9 cellular contexts compared by ENCODE assay signal in genomic region chr22:38214248-38215056, GRCh38. TPM values are rescaled to one million over a fixed set of nuclear protein-coding genes. Genes with fewer than 3 reads are reported as not detected.
DNase-seq lines count a peak whose midpoint lies in the region; ATAC-seq and TF ChIP-seq lines count a peak whose summit lies in the region.
"Had no signal": no experiment of that assay in that cellular context is flagged by ENCODE, and none has a peak within 500 bp of the region (broad histone marks: within the 10 kb centered on the region; RNA-seq: fewer than 3 reads in every experiment).

No MANE protein-coding gene starts in this region.

- H3K4me1 ChIP-seq in Peyer's patch (peaks cover 4 to 30% (median 5%) of the 10 kb centered on the region in 4 donors), right cardiac atrium (ENCODE audit: control insufficient read depth, insufficient read depth, low read length) (peaks cover 7% of the 10 kb centered on the region), skeletal muscle satellite cell (ENCODE audit: control insufficient read depth, insufficient read depth, low read length) (peaks cover 34% of the 10 kb centered on the region)

- H3K9me3 Mint-ChIP-seq in activated naive CD8-positive, alpha-beta T cell (ENCODE audit: low read depth) = no peaks in the 10 kb centered on the region

- no peak overlapping the region for H3K27ac Mint-ChIP-seq in activated naive CD8-positive, alpha-beta T cell

- H3K9ac ChIP-seq in skeletal muscle satellite cell (ENCODE audit: low read depth, low read length) = no peak overlapping the region

- H3K9me3 ChIP-seq in Peyer's patch = no peaks in the 10 kb centered on the region
- H3K9me3 ChIP-seq in right cardiac atrium (ENCODE audit: control insufficient read depth, low read length) = no peaks in the 10 kb centered on the region
- no peaks in the 10 kb centered on the region for H3K9me3 ChIP-seq in skeletal muscle satellite cell (replicated peaks; ENCODE audit: low read length)
- H3K9me3 ChIP-seq: SJSA1 had no signal

- 33% methylated on average over 85 of the region's 85 CpGs for WGBS in right cardiac atrium

- TF ChIP-seq CTCF in Peyer's patch (IDR thresholded peaks at IDR 0.05) = peak in 4 of 6 experiments; percentile 5 to 29 (median 20)

- peak; percentile 69 to 73 for ATAC-seq in right cardiac atrium
- no peak for ATAC-seq in HG02623 (IDR thresholded peaks at IDR 0.05; ENCODE audit: unreplicated experiment)
- ATAC-seq in HG03378 (IDR thresholded peaks at IDR 0.05; ENCODE audit: unreplicated experiment) = no peak

- H3K4me1 Mint-ChIP-seq in activated naive CD8-positive, alpha-beta T cell (ENCODE audit: low read depth) = peaks cover 11% of the 10 kb centered on the region

- no peaks in the 10 kb centered on the region for H3K36me3 Mint-ChIP-seq in activated naive CD8-positive, alpha-beta T cell

- no peaks in the 10 kb centered on the region for H3K36me3 ChIP-seq in Peyer's patch
- H3K36me3 ChIP-seq in skeletal muscle satellite cell (ENCODE audit: insufficient read depth, low read length) = peaks cover 37% of the 10 kb centered on the region

- no peaks in the 10 kb centered on the region for H3K27me3 ChIP-seq in Peyer's patch
- H3K27me3 ChIP-seq in right cardiac atrium (ENCODE audit: control insufficient read depth, insufficient read depth) = no peaks in the 10 kb centered on the region
- no peaks in the 10 kb centered on the region for H3K27me3 ChIP-seq in skeletal muscle satellite cell (ENCODE audit: control insufficient read depth, insufficient read depth, low read length)
- H3K27me3 ChIP-seq: SJSA1 had no signal

- DNase-seq in Peyer's patch (peak; percentile 79 to 87 (median 81)), right cardiac atrium (peak; percentile 78 to 91 (median 89)), NCI-H82 treated with DMSO at 0.1 percent for 48 hours (lab: John Stamatoyannopoulos, UW; ENCODE audit: unreplicated experiment) (no peak)

- intact Hi-C loops in right cardiac atrium (cut with DNase I) = no loop called here

- no peaks in the 10 kb centered on the region for H3K27me3 Mint-ChIP-seq in activated naive CD8-positive, alpha-beta T cell

- H3K4me3 ChIP-seq in Peyer's patch (peak overlapping the region; percentile 28 to 41 (median 37)), right cardiac atrium (ENCODE audit: low read length) (no peak overlapping the region), skeletal muscle satellite cell (ENCODE audit: low read length) (peak overlapping the region; percentile 45)
- H3K4me3 ChIP-seq: SJSA1 had no signal

- H3K27ac ChIP-seq in Peyer's patch (peak overlapping the region in 3 of 4 donors; percentile 27 to 65 (median 27)), right cardiac atrium (ENCODE audit: low read length) (no peak overlapping the region)
- H3K27ac ChIP-seq: SJSA1 had no signal

- H3K4me3 Mint-ChIP-seq in activated naive CD8-positive, alpha-beta T cell = peak overlapping the region; percentile 40

- TF ChIP-seq POLR2A in GM15510 (IDR thresholded peaks at IDR 0.05; ENCODE audit: borderline replicate concordance, extremely low read depth, insufficient read length) (peak; percentile 45), Peyer's patch (IDR thresholded peaks at IDR 0.05) (no peak)

- peak overlapping the region; percentile 67 for H3K4me2 ChIP-seq in skeletal muscle satellite cell (ENCODE audit: low read length)

RNA-seq across cellular contexts. Expression of gene MAFF, which starts 12.7 kb away (rescaled TPM):
- 10 to 100 TPM in 2 of 4 donors, 1 to 10 TPM in 2; 5.1 to 14.2 (median 12.0) TPM for total RNA-seq in Peyer's patch
- 10 to 100 TPM in 1 of 4 donors, 1 to 10 TPM in 3; 4.8 to 13.7 (median 7.1) TPM for total RNA-seq in right cardiac atrium
- 20.5 TPM for polyA plus RNA-seq in right cardiac atrium
- 29.7 and 36.9 TPM in 2 replicates for total RNA-seq in skeletal muscle satellite cell (2012; rRNA removed)

RNA-seq across cellular contexts. Expression of gene PLA2G6, which starts 32.8 kb away (rescaled TPM):
- 100 to 1,000 TPM in 1 of 4 donors, 10 to 100 TPM in 3; 19.3 to 102 (median 60.6) TPM for total RNA-seq in Peyer's patch
- total RNA-seq in right cardiac atrium = 10 to 100 TPM; 16.0 to 25.2 (median 17.6) TPM
- 16.0 TPM for polyA plus RNA-seq in right cardiac atrium
- total RNA-seq in skeletal muscle satellite cell (2012; rRNA removed) = 4.8 and 8.6 TPM in 2 replicates

RNA-seq across cellular contexts. Expression of gene TMEM184B, which starts 58.4 kb away (rescaled TPM):
- 10 to 100 TPM; 39.1 to 56.1 (median 51.4) TPM for total RNA-seq in Peyer's patch
- 10 to 100 TPM; 48.2 to 55.8 (median 49.5) TPM for total RNA-seq in right cardiac atrium
- 32.2 TPM for polyA plus RNA-seq in right cardiac atrium
- 33.0 and 43.7 TPM in 2 replicates for total RNA-seq in skeletal muscle satellite cell (2012; rRNA removed)

Comparison
In these comparisons a context has a peak if more than half of its experiments do, and no peak if none do; other contexts are left out.
1. ATAC-seq: peak in right cardiac atrium (2 of 2); none in HG02623 (single experiment) and HG03378 (single experiment).